Comparison of ENCODE assay signal across 18 cellular contexts in the genomic region with DNA sequence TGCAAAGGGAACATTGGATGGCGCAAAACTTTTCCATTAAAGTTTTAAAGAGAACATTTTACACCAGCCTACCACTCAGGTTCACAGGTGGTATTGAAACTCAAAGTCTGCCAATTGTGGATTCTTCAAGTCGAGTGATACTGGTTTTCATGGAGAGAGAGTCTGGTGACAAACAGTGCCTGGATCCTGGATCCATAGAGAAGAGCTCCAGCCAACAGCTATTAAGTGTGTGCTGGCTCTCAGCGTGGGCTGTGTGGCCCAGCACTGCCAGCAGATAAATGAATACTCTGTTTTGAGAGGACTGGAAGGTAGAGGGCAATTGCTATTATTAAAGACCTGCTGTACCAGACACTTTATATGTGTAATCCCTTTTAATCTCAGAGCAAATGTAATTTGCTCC.
"Had no signal": no experiment of that assay in that cellular context is flagged by ENCODE, and none has a peak within 500 bp of the region (broad histone marks: within the 10 kb centered on the region; RNA-seq: fewer than 3 reads in every experiment).

No MANE protein-coding gene starts in this region.

- H3K9ac ChIP-seq: SK-N-SH had no signal

- H3K4me2 ChIP-seq: SK-N-SH had no signal

- DNase-seq: KBM-7, MV-4-11, NCI-H1048, NCI-H1105, NCI-H1417, NCI-H1436 treated with DMSO at 0.1 percent for 48 hours, NCI-H1694, NCI-H187 treated with DMSO at 0.1 percent for 48 hours, NCI-H2029 treated with DMSO at 0.1 percent for 48 hours, NCI-H2171 treated with DMSO at 0.1 percent for 48 hours, NCI-H345, NCI-H510A, NCI-H524 treated with DMSO at 0.1 percent for 48 hours, NCI-H748 treated with DMSO at 0.1 percent for 48 hours, RPMI8226, SHP77, SK-N-SH, SW 1271 had no signal

- H3K9me2 ChIP-seq: SK-N-SH had no signal

- H3K9me3 ChIP-seq: SK-N-SH had no signal
